28 cellular contexts compared by ENCODE assay signal in genomic region chr6:106803188-106803587, GRCh38.
"Had no signal": no experiment of that assay in that cellular context is flagged by ENCODE, and none has a peak within 500 bp of the region (broad histone marks: within the 10 kb centered on the region; RNA-seq: fewer than 3 reads in every experiment).

No MANE protein-coding gene starts in this region.

- H3K27me3 ChIP-seq: adrenal gland, breast epithelium had no signal

- H3K36me3 Mint-ChIP-seq: activated naive CD4-positive, alpha-beta T cell treated with anti-CD3 and anti-CD28 coated beads, Interleukin-2, amount 10 ng/mL, durations not matched to agents 7 days and 5 days; activated naive CD8-positive, alpha-beta T cell treated with anti-CD3 and anti-CD28 coated beads, Interleukin-2, amount 10 ng/mL, durations not matched to agents 7 days and 5 days had no signal

- H3K4me1 ChIP-seq: adrenal gland, breast epithelium had no signal

- H3K4me3 Mint-ChIP-seq: activated CD8-positive, alpha-beta T cell treated with anti-CD3 and anti-CD28 coated beads for 36 hours; activated naive CD4-positive, alpha-beta T cell treated with anti-CD3 and anti-CD28 coated beads, Interleukin-2, amount 10 ng/mL, durations not matched to agents 7 days and 5 days; activated naive CD8-positive, alpha-beta T cell treated with anti-CD3 and anti-CD28 coated beads, Interleukin-2, amount 10 ng/mL, durations not matched to agents 7 days and 5 days; activated T-cell treated with anti-CD3 and anti-CD28 coated beads, Interleukin-2, amount 50 U/mL, for 72 hours; T-cell had no signal

- H3K27ac Mint-ChIP-seq: activated CD8-positive, alpha-beta T cell treated with anti-CD3 and anti-CD28 coated beads for 36 hours; activated naive CD4-positive, alpha-beta T cell treated with anti-CD3 and anti-CD28 coated beads, Interleukin-2, amount 10 ng/mL, durations not matched to agents 7 days and 5 days; activated naive CD8-positive, alpha-beta T cell treated with anti-CD3 and anti-CD28 coated beads, Interleukin-2, amount 10 ng/mL, durations not matched to agents 7 days and 5 days; activated T-cell treated with anti-CD3 and anti-CD28 coated beads, Interleukin-2, amount 50 U/mL, for 72 hours; activated T-helper 2 cell treated with anti-CD3 and anti-CD28 coated beads, Interferon-gamma antibody, Interleukin-2, Interleukin-4, amounts not matched to agents 10 μg/mL and 5 μg/mL and 100 μg/mL, durations not matched to agents 14 hours and 24 hours and 36 hours; T-cell had no signal

- ATAC-seq: activated CD4-positive, CD25-positive, alpha-beta regulatory T cell treated with anti-CD3 and anti-CD28 coated beads, Interleukin-2, amount 50 U/mL, for 24 hours; activated CD8-positive, alpha-beta T cell treated with anti-CD3 and anti-CD28 coated beads for 36 hours; activated T-cell treated with anti-CD3 and anti-CD28 coated beads, Interleukin-2, amount 50 U/mL, for 72 hours; T-cell had no signal

- H3K4me3 ChIP-seq: adrenal gland, breast epithelium, PC-9 had no signal

- DNase-seq: activated CD4-positive, alpha-beta T cell treated with anti-CD3 and anti-CD28 coated beads for 4 hours; activated CD8-positive, alpha-beta memory T cell treated with anti-CD3 and anti-CD28 coated beads, Interleukin-2, amount 50 U/mL, for 4 hours; activated CD8-positive, alpha-beta T cell treated with anti-CD3 and anti-CD28 coated beads for 36 hours; activated gamma-delta T cell treated with Interleukin-2 at 50 U/mL for 16 hours; activated naive CD4-positive, alpha-beta T cell treated with anti-CD3 and anti-CD28 coated beads, Interleukin-2, amount 10 ng/mL, durations not matched to agents 7 days and 5 days; activated naive CD8-positive, alpha-beta T cell treated with anti-CD3 and anti-CD28 coated beads, Interleukin-2, amount 10 ng/mL, durations not matched to agents 7 days and 5 days; activated T-cell treated with anti-CD3 and anti-CD28 coated beads, Interleukin-2, amount 50 U/mL, for 72 hours; adrenal gland; anterior cingulate cortex; caudate nucleus; KG1; MV-4-11; NCI-H1092 treated with DMSO at 0.1 percent for 48 hours; NCI-H1417 treated with DMSO at 0.1 percent for 48 hours; NCI-H1694; NCI-H2029; NCI-H2107; NCI-H446; NCI-H524; PC-9; SIG-M5; T-cell; T-helper 2 cell; T1000 had no signal

- H3K27ac ChIP-seq: adrenal gland, breast epithelium, VCaP had no signal

- H3K36me3 ChIP-seq: adrenal gland, breast epithelium had no signal
